In the genomic region with DNA sequence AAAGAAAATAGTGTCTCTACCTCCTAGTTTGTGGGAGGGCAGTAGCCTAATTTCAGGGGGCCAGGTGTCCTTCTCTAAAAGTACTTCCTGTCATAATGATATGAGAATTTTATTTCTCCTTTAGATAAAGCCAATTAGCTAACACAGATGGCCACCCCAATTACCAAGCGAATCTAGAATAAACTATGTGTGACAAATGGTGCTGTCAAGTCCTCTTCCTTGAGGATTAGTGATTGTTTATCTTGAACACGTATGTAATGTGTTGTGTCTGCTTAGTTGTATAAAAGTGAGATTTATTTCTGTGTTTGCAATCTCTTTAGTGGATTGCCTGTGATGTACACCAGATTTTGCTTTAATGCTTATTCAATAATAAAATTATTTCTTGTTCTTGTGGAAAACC, we compare ENCODE assay signal across 21 cellular contexts.
"Had no signal": no experiment of that assay in that cellular context is flagged by ENCODE, and none has a peak within 500 bp of the region (broad histone marks: within the 10 kb centered on the region; RNA-seq: fewer than 3 reads in every experiment).

No MANE protein-coding gene starts in this region.

- DNase-seq: activated CD4-positive, alpha-beta T cell treated with anti-CD3 and anti-CD28 coated beads, Interleukin-2, amount 10 ng/mL, durations not matched to agents 24 days and 14 days; activated CD8-positive, alpha-beta memory T cell treated with anti-CD3 and anti-CD28 coated beads, Interleukin-2, amount 50 U/mL, for 4 hours; activated effector memory CD4-positive, alpha-beta T cell treated with Interleukin-2 at 50 U/mL for 16 hours; activated naive CD4-positive, alpha-beta T cell treated with anti-CD3 and anti-CD28 coated beads, Interleukin-2, amount 50 U/mL, for 16 hours; activated T-cell treated with anti-CD3 and anti-CD28 coated beads, Interleukin-2, amount 50 U/mL, for 4 hours; effector CD4-positive, alpha-beta T cell; gastrocnemius medialis; kidney; left ventricle myocardium inferior; mucosa of descending colon; naive B cell; stimulated activated CD4-positive, alpha-beta T cell treated with anti-CD3 and anti-CD28 coated beads, Interleukin-15, amount 100 ng/mL, for 24 hours; stimulated activated CD4-positive, alpha-beta T cell treated with anti-CD3 and anti-CD28 coated beads, Interleukin-4, amount 100 ng/mL, for 1 hour; stimulated activated naive CD8-positive, alpha-beta T cell treated with anti-CD3 and anti-CD28 coated beads, Interleukin-15, amount 100 ng/mL, for 72 hours; T-helper 9 cell; transverse colon had no signal

- H3K27me3 ChIP-seq: gastrocnemius medialis, right atrium auricular region, suprapubic skin, transverse colon, vagina had no signal

- H3K4me1 ChIP-seq: gastrocnemius medialis, left ventricle myocardium inferior, prostate gland, right atrium auricular region, suprapubic skin, transverse colon, vagina had no signal

- H3K4me3 ChIP-seq: gastrocnemius medialis, left ventricle myocardium inferior, mucosa of descending colon, prostate gland, right atrium auricular region, skin epidermis, suprapubic skin, transverse colon, vagina had no signal

- H3K27ac ChIP-seq: gastrocnemius medialis, left ventricle myocardium inferior, prostate gland, right atrium auricular region, skin epidermis, suprapubic skin, transverse colon, vagina had no signal

- H3K36me3 ChIP-seq: gastrocnemius medialis, left ventricle myocardium inferior, prostate gland, right atrium auricular region, suprapubic skin, transverse colon, vagina had no signal

- H3K9me3 ChIP-seq: gastrocnemius medialis, left ventricle myocardium inferior, mucosa of descending colon, prostate gland, right atrium auricular region, suprapubic skin, transverse colon, vagina had no signal
